1 cellular context compared by ENCODE assay signal in the genomic region with DNA sequence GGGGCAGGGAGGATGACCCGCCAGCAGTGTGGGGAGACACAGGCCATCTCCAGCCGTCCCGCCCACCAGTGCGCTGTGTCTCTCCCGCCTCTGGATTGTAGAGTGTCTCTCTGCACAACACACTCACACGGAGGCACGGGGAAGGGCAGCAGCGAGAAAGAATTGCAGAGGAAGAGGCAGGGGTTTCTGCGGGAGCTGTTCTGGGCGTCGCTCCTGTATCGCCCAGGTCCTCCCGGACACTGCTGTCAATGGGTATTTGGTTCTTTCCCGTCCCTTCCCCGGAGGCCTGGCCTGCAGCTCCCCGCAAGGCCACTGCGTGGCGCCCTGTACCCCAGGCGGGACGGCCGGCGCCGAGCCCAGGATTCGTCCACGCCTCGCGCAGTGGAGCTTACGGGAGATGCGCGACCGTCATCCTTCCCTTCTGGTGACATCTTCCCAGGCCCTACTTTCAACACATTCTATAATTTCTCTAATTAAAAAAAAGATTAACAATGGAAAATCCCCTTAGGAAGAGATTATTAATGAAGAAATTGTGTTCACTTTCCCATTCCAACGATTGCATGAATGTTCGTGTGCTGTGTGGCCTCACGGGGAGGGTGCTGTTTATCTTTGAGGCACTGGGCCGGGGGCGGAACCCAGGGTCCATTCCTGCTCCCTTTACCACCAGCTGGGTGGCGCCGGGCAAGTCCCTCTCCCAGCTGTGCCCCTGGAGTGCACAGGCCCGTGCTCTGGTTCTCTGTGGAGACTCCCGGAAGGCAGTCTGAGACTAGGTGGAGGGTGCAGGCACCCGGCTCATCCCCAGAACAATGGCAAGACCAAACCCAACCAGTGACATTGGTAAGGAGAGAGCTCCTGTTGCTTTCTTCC.
TF ChIP-seq lines count a peak whose summit lies in the region.

No MANE protein-coding gene starts in this region.

TF ChIP-seq in HEK293, 187 proteins besides CTCF, POLR2A, EP300 and RAD21 (continued from another document):
- TF ChIP-seq ZNF37A (tag by site-specific recombination; IDR thresholded peaks at IDR 0.05) (no peak), ZBTB17 (tag by site-specific recombination; IDR thresholded peaks at IDR 0.05) (0 out of 2 replicates have a peak, but pooled peaks have one; percentile 18)
